7 cellular contexts compared by ENCODE assay signal in the genomic region with DNA sequence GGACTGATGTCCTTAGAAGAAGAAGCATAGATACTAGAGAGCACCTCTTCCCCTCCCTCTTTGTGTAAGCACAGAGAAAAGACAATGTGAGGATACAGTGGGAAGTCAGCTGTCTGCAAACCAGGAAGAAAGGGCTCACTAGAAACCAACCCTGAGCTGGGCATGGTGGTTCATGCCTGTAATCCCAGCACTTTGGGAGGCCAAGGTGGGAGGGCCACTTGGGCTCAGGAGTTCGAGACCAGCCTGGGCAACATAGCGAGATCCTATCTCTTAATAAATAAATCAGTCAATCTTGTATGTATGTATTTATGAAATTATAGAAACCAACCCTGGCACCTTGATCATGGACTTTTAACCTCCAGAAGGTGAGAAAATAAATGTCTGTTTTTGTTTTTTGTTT.
"Had no signal": no experiment of that assay in that cellular context is flagged by ENCODE, and none has a peak within 500 bp of the region (broad histone marks: within the 10 kb centered on the region; RNA-seq: fewer than 3 reads in every experiment).

No MANE protein-coding gene starts in this region.

- H3K27ac Mint-ChIP-seq: GM23338, IgD-negative memory B cell had no signal

- H3K9me3 Mint-ChIP-seq: GM23338, H9, IgD-negative memory B cell had no signal

- H3K27me3 Mint-ChIP-seq: IgD-negative memory B cell had no signal

- H3K4me3 Mint-ChIP-seq: GM23338, H9, IgD-negative memory B cell had no signal

- H3K4me1 Mint-ChIP-seq: IgD-negative memory B cell had no signal

- ATAC-seq: GM23338 had no signal

- H3K4me2 ChIP-seq: GM23338 had no signal

- FAIRE-seq: H1, H54, HTR-8/SVneo had no signal

- H3K4me3 ChIP-seq: GM23338 had no signal

- DNase-seq: H9, HCEC 1CT had no signal
